In genomic region chr11:44529895-44530412, GRCh38 we compare ENCODE assay signal across 23 cellular contexts. TPM values are rescaled to one million over a fixed set of nuclear protein-coding genes. Genes with fewer than 3 reads are reported as not detected.
DNase-seq lines count a peak whose midpoint lies in the region; ATAC-seq and TF ChIP-seq lines count a peak whose summit lies in the region.
"Had no signal": no experiment of that assay in that cellular context is flagged by ENCODE, and none has a peak within 500 bp of the region (broad histone marks: within the 10 kb centered on the region; RNA-seq: fewer than 3 reads in every experiment).

No MANE protein-coding gene starts in this region.

- no peak overlapping the region for H3K4me2 ChIP-seq in GM23248 (ENCODE audit: unreplicated experiment)
- H3K4me2 ChIP-seq: KMS-11 had no signal

- H3K27ac ChIP-seq in left lung (peak overlapping the region in 1 of 2 donors; percentile 65), GM23248 (no peak overlapping the region)
- H3K27ac ChIP-seq: C4-2B, KMS-11, left ventricle myocardium inferior, RWPE1 had no signal

- in situ Hi-C loops in GM23248 (cut with MboI): loop anchor here (10.0 kb wide), 2 partner anchors 245 to 395 kb away; no protein-coding TSS in a partner anchor

- intact Hi-C loops in left lung (cut with DNase I): loop anchor here in 1 of 2 donors (10.0 kb wide), 1 partner anchor 395 kb away; no protein-coding TSS in a partner anchor

- H3K36me3 ChIP-seq in left lung (no peaks in the 10 kb centered on the region), GM23248 (ENCODE audit: low read depth) (no peaks in the 10 kb centered on the region)
- H3K36me3 ChIP-seq: left ventricle myocardium inferior had no signal

- H3K79me2 ChIP-seq in GM23248 (ENCODE audit: insufficient read depth): no peaks in the 10 kb centered on the region

- H3K36me3 Mint-ChIP-seq in T-helper 1 cell treated with Interleukin-12 subunit alpha and Interleukin-12 subunit beta and Interleukin-4 antibody, amounts not matched to agents 30 μg/mL and 1 μg/mL, for 36 hours (ENCODE audit: low read depth): no peaks in the 10 kb centered on the region
- H3K36me3 Mint-ChIP-seq in activated CD4-positive, alpha-beta memory T cell treated with anti-CD3 and anti-CD28 coated beads, Interleukin-2, amount 10 ng/mL, durations not matched to agents 7 days and 5 days (ENCODE audit: low read depth): no peaks in the 10 kb centered on the region
- H3K36me3 Mint-ChIP-seq: type B pancreatic cell had no signal

- no peaks in the 10 kb centered on the region for H3K9me3 Mint-ChIP-seq in T-helper 1 cell treated with Interleukin-12 subunit alpha and Interleukin-12 subunit beta and Interleukin-4 antibody, amounts not matched to agents 30 μg/mL and 1 μg/mL, for 36 hours
- H3K9me3 Mint-ChIP-seq in activated CD4-positive, alpha-beta memory T cell treated with anti-CD3 and anti-CD28 coated beads, Interleukin-2, amount 10 ng/mL, durations not matched to agents 7 days and 5 days: no peaks in the 10 kb centered on the region
- H3K9me3 Mint-ChIP-seq: type B pancreatic cell had no signal

- H3K9ac ChIP-seq in GM23248: no peak overlapping the region
- H3K9ac ChIP-seq: KMS-11 had no signal

- CTCF ChIA-PET in activated CD4-positive, alpha-beta memory T cell treated with anti-CD3 and anti-CD28 coated beads, Interleukin-2, amount 10 ng/mL, durations not matched to agents 7 days and 5 days (lab: Charles Lee): interaction anchor here (1.1 kb wide), 1 partner anchor 82 kb away, joined by 3 read pairs; no protein-coding TSS in a partner anchor

- H3K4me1 ChIP-seq in left lung: peaks cover 4 to 13% of the 10 kb centered on the region in 2 donors
- no peaks in the 10 kb centered on the region for H3K4me1 ChIP-seq in GM23248 (ENCODE audit: insufficient read depth)

- POLR2A ChIA-PET in activated CD4-positive, alpha-beta memory T cell treated with anti-CD3 and anti-CD28 coated beads, Interleukin-2, amount 10 ng/mL, durations not matched to agents 7 days and 5 days (lab: Charles Lee): no interaction called here

- WGBS in GM23248 (ENCODE audit: low coverage in 1 of 2, low lambda C conversion rate in 2 of 2, missing lambda C conversion rate in 2 of 2), 2 experiments: 75 to 77% methylated on average over 7 of the region's 7 CpGs

- DNase-seq in T-helper 1 cell (no peak), CD1c-positive myeloid dendritic cell (ENCODE audit: extremely low spot score) (peak; percentile 69), left lung (no peak), GM23248 (no peak)
- DNase-seq in activated CD4-positive, alpha-beta memory T cell treated with anti-CD3 and anti-CD28 coated beads, Interleukin-2, amount 10 ng/mL, durations not matched to agents 7 days and 5 days: no peak
- DNase-seq: activated gamma-delta T cell treated with Interleukin-2 at 50 U/mL for 16 hours, DMS 273 treated with DMSO at 0.1 percent for 48 hours, GDM1, left ventricle myocardium inferior, mucosa of descending colon, NCI-H1105, NCI-H2107, NCI-H510A treated with DMSO at 0.1 percent for 48 hours, nucleus accumbens, right cardiac atrium had no signal

- no peaks in the 10 kb centered on the region for H3K27me3 ChIP-seq in left lung
- H3K27me3 ChIP-seq in GM23248 (replicated peaks; ENCODE audit: insufficient read depth): peaks cover 40% of the 10 kb centered on the region

- no peaks in the 10 kb centered on the region for H3F3A ChIP-seq in GM23248 (ENCODE audit: insufficient read depth)

- peaks cover 24% of the 10 kb centered on the region for H3K4me1 Mint-ChIP-seq in T-helper 1 cell treated with Interleukin-12 subunit alpha and Interleukin-12 subunit beta and Interleukin-4 antibody, amounts not matched to agents 30 μg/mL and 1 μg/mL, for 36 hours (ENCODE audit: low read depth)
- peaks cover 49% of the 10 kb centered on the region for H3K4me1 Mint-ChIP-seq in activated CD4-positive, alpha-beta memory T cell treated with anti-CD3 and anti-CD28 coated beads, Interleukin-2, amount 10 ng/mL, durations not matched to agents 7 days and 5 days

- H4K20me1 ChIP-seq in GM23248 (ENCODE audit: insufficient read depth): no peaks in the 10 kb centered on the region

- peak overlapping the region; percentile 55 for H3K4me3 Mint-ChIP-seq in T-helper 1 cell treated with Interleukin-12 subunit alpha and Interleukin-12 subunit beta and Interleukin-4 antibody, amounts not matched to agents 30 μg/mL and 1 μg/mL, for 36 hours
- peak overlapping the region; percentile 21 for H3K4me3 Mint-ChIP-seq in activated CD4-positive, alpha-beta memory T cell treated with anti-CD3 and anti-CD28 coated beads, Interleukin-2, amount 10 ng/mL, durations not matched to agents 7 days and 5 days
- H3K4me3 Mint-ChIP-seq: type B pancreatic cell had no signal

- H3K4me3 ChIP-seq in left lung (no peak overlapping the region), GM23248 (no peak overlapping the region)
- H3K4me3 ChIP-seq: GM12878, left ventricle myocardium inferior, mucosa of descending colon had no signal

- no peaks in the 10 kb centered on the region for H3K9me2 ChIP-seq in GM23248 (ENCODE audit: insufficient read depth)

- no peak for TF ChIP-seq CTCF in left lung (IDR thresholded peaks at IDR 0.05)

- peak overlapping the region; percentile 93 for H3K27ac Mint-ChIP-seq in T-helper 1 cell treated with Interleukin-12 subunit alpha and Interleukin-12 subunit beta and Interleukin-4 antibody, amounts not matched to agents 30 μg/mL and 1 μg/mL, for 36 hours
- H3K27ac Mint-ChIP-seq in activated CD4-positive, alpha-beta memory T cell treated with anti-CD3 and anti-CD28 coated beads, Interleukin-2, amount 10 ng/mL, durations not matched to agents 7 days and 5 days: peak overlapping the region; percentile 85
- H3K27ac Mint-ChIP-seq: type B pancreatic cell had no signal

- H3K9me3 ChIP-seq in left lung (no peaks in the 10 kb centered on the region), GM23248 (ENCODE audit: low read depth) (no peaks in the 10 kb centered on the region)
- H3K9me3 ChIP-seq: left ventricle myocardium inferior, mucosa of descending colon had no signal

- no peaks in the 10 kb centered on the region for H3K27me3 Mint-ChIP-seq in T-helper 1 cell treated with Interleukin-12 subunit alpha and Interleukin-12 subunit beta and Interleukin-4 antibody, amounts not matched to agents 30 μg/mL and 1 μg/mL, for 36 hours (ENCODE audit: low read depth)
- no peaks in the 10 kb centered on the region for H3K27me3 Mint-ChIP-seq in activated CD4-positive, alpha-beta memory T cell treated with anti-CD3 and anti-CD28 coated beads, Interleukin-2, amount 10 ng/mL, durations not matched to agents 7 days and 5 days

- ATAC-seq in left lung (peak; percentile 32), HG03097 (IDR thresholded peaks at IDR 0.05; ENCODE audit: low FRiP score, unreplicated experiment) (no peak), HG03457 (IDR thresholded peaks at IDR 0.05; ENCODE audit: unreplicated experiment) (no peak)
- ATAC-seq: GM12878, mucosa of descending colon, right cardiac atrium had no signal

- no peak overlapping the region for H2AFZ ChIP-seq in GM23248

RNA-seq across cellular contexts. Expression of gene CD82, which starts 35.5 kb away (rescaled TPM):
- total RNA-seq in activated CD4-positive, alpha-beta memory T cell treated with anti-CD3 and anti-CD28 coated beads, Interleukin-2, amount 10 ng/mL, durations not matched to agents 7 days and 5 days: 100 to 1,000 TPM; 193 to 208 TPM
- 100 to 1,000 TPM in 1 of 2 donors, 10 to 100 TPM in 1; 88.4 to 244 TPM for total RNA-seq in left lung
- total RNA-seq in GM23248 (2014; rRNA removed; shearing (Covaris generic)): 4.8 and 9.9 TPM in 2 replicates
- polyA plus RNA-seq in GM23248 (2016; fragmentation: Nextera tagmentation; extraction: Ambion mirVana): 6.0 and 8.6 TPM in 2 replicates
